In genomic region chr17:39199986-39200879, GRCh38 we compare ENCODE assay signal across 8 cellular contexts. TPM values are rescaled to one million over a fixed set of nuclear protein-coding genes. Genes with fewer than 3 reads are reported as not detected.
DNase-seq lines count a peak whose midpoint lies in the region; ATAC-seq and TF ChIP-seq lines count a peak whose summit lies in the region.

RPL19 (plus strand) TSS chr17:39200283; CDS start chr17:39200345, 62 bp downstream.

- H3K4me3 ChIP-seq in SK-N-MC, result peak within 1 kb of the TSS; percentile 100
- H3K4me3 ChIP-seq in gastroesophageal sphincter, result peak within 1 kb of the TSS; percentile 57 to 63
- peak within 1 kb of the TSS; percentile 91 to 96 for H3K4me3 ChIP-seq in neutrophil (ENCODE audit: low read depth in 1 of 2, low read length in 1 of 2)

- peaks cover 50% of the 10 kb centered on the region for H3K4me1 Mint-ChIP-seq in activated naive CD4-positive, alpha-beta T cell treated with anti-CD3 and anti-CD28 coated beads for 36 hours (ENCODE audit: low read depth)

- peak; percentile 87 for ATAC-seq in gastroesophageal sphincter

- H3K36me3 Mint-ChIP-seq in activated naive CD4-positive, alpha-beta T cell treated with anti-CD3 and anti-CD28 coated beads for 36 hours (ENCODE audit: low read depth), result peaks cover 43% of the 10 kb centered on the region

- TF ChIP-seq CTCF in gastroesophageal sphincter (IDR thresholded peaks at IDR 0.05) (no peak), neutrophil (IDR thresholded peaks at IDR 0.05) (no peak), subcutaneous adipose tissue (IDR thresholded peaks at IDR 0.05; ENCODE audit: low read depth) (no peak)

- no peaks in the 10 kb centered on the region for H3K9me3 Mint-ChIP-seq in activated naive CD4-positive, alpha-beta T cell treated with anti-CD3 and anti-CD28 coated beads for 36 hours

- peak; percentile 54 to 73 for TF ChIP-seq POLR2A in gastroesophageal sphincter (IDR thresholded peaks at IDR 0.05)

- H3K27me3 Mint-ChIP-seq in activated naive CD4-positive, alpha-beta T cell treated with anti-CD3 and anti-CD28 coated beads for 36 hours (ENCODE audit: low read depth), result no peaks in the 10 kb centered on the region

- H3K27ac ChIP-seq in SK-N-MC (peak within 1 kb of the TSS; percentile 99), gastroesophageal sphincter (peak within 1 kb of the TSS; percentile 89 to 96 (median 95)), neutrophil (peak within 1 kb of the TSS; percentile 91)

- WGBS in gastroesophageal sphincter (ENCODE audit: low coverage in 1 of 2), 2 donors, result 0% methylated on average over 18 to 20 of the region's 56 CpGs

- H3K27me3 ChIP-seq in gastroesophageal sphincter, result no peaks in the 10 kb centered on the region
- H3K27me3 ChIP-seq in neutrophil, result peaks cover 35% of the 10 kb centered on the region

- H3K36me3 ChIP-seq in SK-N-MC (ENCODE audit: insufficient read depth, low read length), result peaks cover 48% of the 10 kb centered on the region
- H3K36me3 ChIP-seq in gastroesophageal sphincter, result peaks cover 0 to 42% of the 10 kb centered on the region in 2 donors
- H3K36me3 ChIP-seq in neutrophil, result peaks cover 38% of the 10 kb centered on the region

- H3K9me3 ChIP-seq in SK-N-MC (ENCODE audit: low read depth, low read length) (no peaks in the 10 kb centered on the region), gastroesophageal sphincter (no peaks in the 10 kb centered on the region), neutrophil (no peaks in the 10 kb centered on the region)

- peak within 1 kb of the TSS; percentile 99 for H3K27ac Mint-ChIP-seq in activated naive CD4-positive, alpha-beta T cell treated with anti-CD3 and anti-CD28 coated beads for 36 hours

- CTCF ChIA-PET in HEK293T (lab: Yijun Ruan, JAX), result interaction anchor here (0.5 to 1.7 kb wide), 8 partner anchors 8 to 143 kb away, joined by 3 to 7 read pairs (median 4); no protein-coding TSS in a partner anchor
- CTCF ChIA-PET in activated naive CD4-positive, alpha-beta T cell treated with anti-CD3 and anti-CD28 coated beads for 36 hours (lab: Charles Lee), result interaction anchor here (0.6 to 1.5 kb wide), 9 partner anchors 26 to 529 kb away, joined by 3 to 8 read pairs (median 5); no protein-coding TSS in a partner anchor

- H3K4me1 ChIP-seq in gastroesophageal sphincter, result peaks cover 7 to 71% (median 23%) of the 10 kb centered on the region in 3 donors
- peaks cover 31 to 45% of the 10 kb centered on the region in 2 experiments for H3K4me1 ChIP-seq in neutrophil (ENCODE audit: control insufficient read depth in 1 of 2, insufficient read depth in 1 of 2, low read depth in 1 of 2, low read length in 1 of 2)

- POLR2A ChIA-PET in HEK293T (lab: Yijun Ruan, JAX), result interaction anchor here (0.6 to 3.0 kb wide), 54 partner anchors 9 to 500 kb away, joined by 3 to 36 read pairs (median 6); partner anchors contain the start of genes ARL5C, CDK12, ERBB2 and FBXL20

- intact Hi-C loops in activated naive CD4-positive, alpha-beta T cell treated with anti-CD3 and anti-CD28 coated beads for 36 hours (cut with micrococcal nuclease), result loop anchor here (2.0 kb wide), 4 partner anchors 35 to 447 kb away; partner anchors contain the start of genes CDK12, LASP1 and PSMB3

- peak within 1 kb of the TSS; percentile 100 for H3K9ac ChIP-seq in SK-N-MC (ENCODE audit: insufficient read length)

- peak; percentile 85 for DNase-seq in GDM1 (lab: John Stamatoyannopoulos, UW)
- DNase-seq in HEK293T (ENCODE audit: extremely low spot score), result peak; percentile 84
- DNase-seq in NCI-H1048 (lab: John Stamatoyannopoulos, UW), result peak; percentile 70
- DNase-seq in SK-N-MC (ENCODE audit: low read depth, low spot score), result peak; percentile 92
- DNase-seq in activated naive CD4-positive, alpha-beta T cell treated with anti-CD3 and anti-CD28 coated beads for 36 hours, result peak; percentile 94

- no peak for TF ChIP-seq EP300 in gastroesophageal sphincter (IDR thresholded peaks at IDR 0.05)

- H3K4me3 Mint-ChIP-seq in activated naive CD4-positive, alpha-beta T cell treated with anti-CD3 and anti-CD28 coated beads for 36 hours, result peak within 1 kb of the TSS; percentile 86

TF ChIP-seq in HEK293T, 16 proteins besides CTCF, POLR2A, EP300 and RAD21:
- TF ChIP-seq FOXM1 (IDR thresholded peaks at IDR 0.05; ENCODE audit: borderline replicate concordance) (no peak), PKNOX1 (IDR thresholded peaks at IDR 0.05) (no peak), BHLHE40 (IDR thresholded peaks at IDR 0.05; ENCODE audit: borderline replicate concordance) (peak; percentile 91), NFRKB (IDR thresholded peaks at IDR 0.05) (no peak), L3MBTL2 (conservative IDR thresholded peaks at IDR 0.05) (0 out of 2 replicates have a peak, but pooled peaks have one; percentile 19), TARDBP (IDR thresholded peaks at IDR 0.05) (no peak), FOXA1 (IDR thresholded peaks at IDR 0.05) (no peak), SUZ12 (IDR thresholded peaks at IDR 0.05) (no peak), ELF4 (IDR thresholded peaks at IDR 0.05) (peak; percentile 94), HDGF (IDR thresholded peaks at IDR 0.05; ENCODE audit: borderline replicate concordance) (no peak), ARNT (IDR thresholded peaks at IDR 0.05) (no peak), ZNF384 (IDR thresholded peaks at IDR 0.05) (no peak), LEF1 (IDR thresholded peaks at IDR 0.05; ENCODE audit: borderline replicate concordance) (no peak), SP1 (IDR thresholded peaks at IDR 0.05) (no peak), FOXK2 (IDR thresholded peaks at IDR 0.05) (no peak), CTBP1 (IDR thresholded peaks at IDR 0.05; ENCODE audit: borderline replicate concordance) (no peak)

RNA-seq across cellular contexts. Expression of gene RPL19, which starts in this region (rescaled TPM):
- total RNA-seq in activated naive CD4-positive, alpha-beta T cell treated with anti-CD3 and anti-CD28 coated beads for 36 hours, result 1,000 to 10,000 TPM; 3,280 to 3,392 TPM
- total RNA-seq in gastroesophageal sphincter (1,000 to 10,000 TPM; 1,562 to 3,160 (median 2,477) TPM), subcutaneous adipose tissue (1,000 to 10,000 TPM; 2,570 to 3,363 (median 3,072) TPM)

Comparison
In these comparisons a context has a peak if more than half of its experiments do, and no peak if none do; other contexts are left out.
1. Peak in every context shown above with its lines: DNase-seq, ATAC-seq, H3K4me3 ChIP-seq and H3K27ac ChIP-seq.